Comparison of ENCODE assay signal across 11 cellular contexts in genomic region chr11:34154059-34154875, GRCh38. TPM values are rescaled to one million over a fixed set of nuclear protein-coding genes. Genes with fewer than 3 reads are reported as not detected.
DNase-seq lines count a peak whose midpoint lies in the region; ATAC-seq and TF ChIP-seq lines count a peak whose summit lies in the region.
"Had no signal": no experiment of that assay in that cellular context is flagged by ENCODE, and none has a peak within 500 bp of the region (broad histone marks: within the 10 kb centered on the region; RNA-seq: fewer than 3 reads in every experiment).

No MANE protein-coding gene starts in this region.

- H3K9me3 ChIP-seq in BLaER1 treated with 17β-estradiol and CSF1 and Interleukin-3, amounts not matched to agents 10 nM and 100 nM (replicated peaks in 1 of 11): no peaks in the 10 kb centered on the region

- DNase-seq in chondrocyte (ENCODE audit: low spot score): no peak
- no peak for DNase-seq in AG08396 (ENCODE audit: low spot score)
- DNase-seq in T-helper 2 cell treated with Interferon-gamma antibody and Interleukin-4, amounts not matched to agents 5 μg/mL and 100 μg/mL, for 36 hours (ENCODE audit: low spot score): no peak
- no peak for DNase-seq in Right ventricle myocardium inferior (ENCODE audit: missing footprints)
- DNase-seq in activated CD4-positive, alpha-beta T cell treated with anti-CD3 and anti-CD28 coated beads, Interleukin-2, amount 50 U/mL, for 1 hour: no peak
- DNase-seq: small intestine had no signal

- H3K36me3 Mint-ChIP-seq in chondrocyte (ENCODE audit: low read depth): peaks cover 6% of the 10 kb centered on the region
- H3K36me3 Mint-ChIP-seq in T-helper 2 cell treated with Interferon-gamma antibody and Interleukin-4, amounts not matched to agents 5 μg/mL and 100 μg/mL, for 36 hours (ENCODE audit: low read depth): peaks cover 4% of the 10 kb centered on the region
- H3K36me3 Mint-ChIP-seq: brain had no signal

- H4K20me1 ChIP-seq in BLaER1 treated with 17β-estradiol and CSF1 and Interleukin-3, amounts not matched to agents 10 nM and 100 nM: peaks cover 0 to 68% (median 29%) of the 10 kb centered on the region in 11 experiments; a peak in 15 of 22 replicates

- peaks cover 5% of the 10 kb centered on the region for H3K4me1 Mint-ChIP-seq in chondrocyte (ENCODE audit: low read depth)
- H3K4me1 Mint-ChIP-seq in T-helper 2 cell treated with Interferon-gamma antibody and Interleukin-4, amounts not matched to agents 5 μg/mL and 100 μg/mL, for 36 hours (ENCODE audit: low read depth): no peaks in the 10 kb centered on the region

- H3K4me3 Mint-ChIP-seq in chondrocyte (ENCODE audit: unreplicated experiment): no peak overlapping the region
- no peak overlapping the region for H3K4me3 Mint-ChIP-seq in T-helper 2 cell treated with Interferon-gamma antibody and Interleukin-4, amounts not matched to agents 5 μg/mL and 100 μg/mL, for 36 hours
- H3K4me3 Mint-ChIP-seq: brain had no signal

- ATAC-seq in GM19438 (IDR thresholded peaks at IDR 0.05; ENCODE audit: low read depth, unreplicated experiment) (peak; percentile 91), HG03139 (IDR thresholded peaks at IDR 0.05; ENCODE audit: unreplicated experiment) (peak; percentile 75), Right ventricle myocardium inferior (no peak)

- H3K4me3 ChIP-seq in BLaER1 treated with 17β-estradiol and CSF1 and Interleukin-3, amounts not matched to agents 10 nM and 100 nM: peak overlapping the region in 6 of 10 experiments; percentile 1 to 35 (median 14); a peak in 4 of 20 replicates

- H3K27ac ChIP-seq in BLaER1 treated with 17β-estradiol and CSF1 and Interleukin-3, amounts not matched to agents 10 nM and 100 nM: peak overlapping the region in 9 of 11 experiments; percentile 1 to 67 (median 55); a peak in 14 of 22 replicates
- H3K27ac ChIP-seq: C4-2B had no signal

- no peaks in the 10 kb centered on the region for H3K9me3 Mint-ChIP-seq in chondrocyte (ENCODE audit: low read depth)
- no peaks in the 10 kb centered on the region for H3K9me3 Mint-ChIP-seq in T-helper 2 cell treated with Interferon-gamma antibody and Interleukin-4, amounts not matched to agents 5 μg/mL and 100 μg/mL, for 36 hours
- H3K9me3 Mint-ChIP-seq: brain had no signal

- H3K27ac Mint-ChIP-seq in chondrocyte (ENCODE audit: unreplicated experiment): peak overlapping the region; percentile 41
- no peak overlapping the region for H3K27ac Mint-ChIP-seq in T-helper 2 cell treated with Interferon-gamma antibody and Interleukin-4, amounts not matched to agents 5 μg/mL and 100 μg/mL, for 36 hours

- intact Hi-C loops in Right ventricle myocardium inferior (cut with DNase I): no loop called here

- H3K27me3 ChIP-seq in BLaER1 treated with 17β-estradiol and CSF1 and Interleukin-3, amounts not matched to agents 10 nM and 100 nM: no peaks in the 10 kb centered on the region

- peak overlapping the region; percentile 64 to 95 (median 86) for H3K4me2 ChIP-seq in BLaER1 treated with 17β-estradiol and CSF1 and Interleukin-3, amounts not matched to agents 10 nM and 100 nM

- TF ChIP-seq CTCF in chondrocyte (IDR thresholded peaks at IDR 0.05): no peak

- peaks cover 33 to 57% (median 51%) of the 10 kb centered on the region in 10 experiments for H3K4me1 ChIP-seq in BLaER1 treated with 17β-estradiol and CSF1 and Interleukin-3, amounts not matched to agents 10 nM and 100 nM

- peak overlapping the region in 9 of 11 experiments; percentile 8 to 56 (median 44); a peak in 15 of 22 replicates for H3K9ac ChIP-seq in BLaER1 treated with 17β-estradiol and CSF1 and Interleukin-3, amounts not matched to agents 10 nM and 100 nM

- peaks cover 19 to 57% (median 42%) of the 10 kb centered on the region in 11 experiments; a peak in 21 of 22 replicates for H3K36me3 ChIP-seq in BLaER1 treated with 17β-estradiol and CSF1 and Interleukin-3, amounts not matched to agents 10 nM and 100 nM

- H3K27me3 Mint-ChIP-seq in chondrocyte (ENCODE audit: low read depth): no peaks in the 10 kb centered on the region
- H3K27me3 Mint-ChIP-seq in T-helper 2 cell treated with Interferon-gamma antibody and Interleukin-4, amounts not matched to agents 5 μg/mL and 100 μg/mL, for 36 hours (ENCODE audit: low read depth): no peaks in the 10 kb centered on the region

RNA-seq across cellular contexts. Expression of gene NAT10, which starts 48.8 kb away (rescaled TPM):
- total RNA-seq in chondrocyte (24.6 to 37.7 TPM (median 25.8 TPM) in 3 replicates), Right ventricle myocardium inferior (22.8 TPM)
